In genomic region chr19:16542045-16542893, GRCh38 we compare ENCODE assay signal across 1 cellular context.
TF ChIP-seq lines count a peak whose summit lies in the region.

TSS of gene CHERP (minus strand) at chr19:16542437. CDS start at chr19:16542378, 59 bp downstream.

TF ChIP-seq in HepG2, 621 proteins besides CTCF, POLR2A, EP300 and RAD21 (continued from another document and continues in another):
- TF ChIP-seq ZNF318 (CRISPR knock-in tag; IDR thresholded peaks at IDR 0.05) (no peak), CREB1 (IDR thresholded peaks at IDR 0.05) (peak; percentile 25; the same call in 1 of the 2 replicates), CREB1 (CRISPR knock-in tag; IDR thresholded peaks at IDR 0.05) (peak; percentile 72), ZNF776 (CRISPR knock-in tag; IDR thresholded peaks at IDR 0.05) (no peak), ZNF629 (CRISPR knock-in tag; conservative IDR thresholded peaks at IDR 0.05) (no peak), HBP1 (CRISPR knock-in tag; IDR thresholded peaks at IDR 0.05; ENCODE audit: low read depth) (peak; percentile 39), TRAFD1 (CRISPR knock-in tag; IDR thresholded peaks at IDR 0.05; ENCODE audit: borderline replicate concordance) (no peak; the same call in 1 of the 2 replicates), ZNF75D (CRISPR knock-in tag; IDR thresholded peaks at IDR 0.05; ENCODE audit: borderline replicate concordance) (no peak), ELK4 (CRISPR knock-in tag; IDR thresholded peaks at IDR 0.05; ENCODE audit: borderline replicate concordance) (peak; percentile 58; the same call in 1 of the 2 replicates), KDM1A (CRISPR knock-in tag; IDR thresholded peaks at IDR 0.05) (no peak), NR3C1 (CRISPR knock-in tag; IDR thresholded peaks at IDR 0.05) (no peak), CHD2 (IDR thresholded peaks at IDR 0.05; ENCODE audit: low read depth, low read length) (peak; percentile 90), SP1 (IDR thresholded peaks at IDR 0.05) (no peak), SP1 (CRISPR knock-in tag; IDR thresholded peaks at IDR 0.05) (peak; percentile 31), ZNF264 (CRISPR knock-in tag; IDR thresholded peaks at IDR 0.05) (no peak), ZNF563 (CRISPR knock-in tag; IDR thresholded peaks at IDR 0.05) (peak; percentile 66), CREBL2 (CRISPR knock-in tag; IDR thresholded peaks at IDR 0.05; ENCODE audit: borderline replicate concordance) (no peak; the same call in 1 of the 2 replicates), DPF2 (CRISPR knock-in tag; IDR thresholded peaks at IDR 0.05; ENCODE audit: borderline replicate concordance, low read depth) (no peak), ZBTB7A (CRISPR knock-in tag; IDR thresholded peaks at IDR 0.05) (0 out of 2 replicates have a peak, but pooled peaks have one; percentile 9), KDM4B (CRISPR knock-in tag; IDR thresholded peaks at IDR 0.05) (peak; percentile 4; the same call in 1 of the 2 replicates), ZFP82 (CRISPR knock-in tag; IDR thresholded peaks at IDR 0.05; ENCODE audit: borderline replicate concordance) (peak; percentile 56; the same call in 1 of the 2 replicates), TEAD2 (CRISPR knock-in tag; IDR thresholded peaks at IDR 0.05) (no peak), E2F1 (CRISPR knock-in tag; IDR thresholded peaks at IDR 0.05) (peak; percentile 98), ZFP36L1 (CRISPR knock-in tag; IDR thresholded peaks at IDR 0.05) (peak; percentile 76), ZNF646 (CRISPR knock-in tag; IDR thresholded peaks at IDR 0.05) (no peak), ZNF773 (CRISPR knock-in tag; IDR thresholded peaks at IDR 0.05; ENCODE audit: borderline replicate concordance) (0 out of 2 replicates have a peak, but pooled peaks have one; percentile 68), NFYB (CRISPR knock-in tag; IDR thresholded peaks at IDR 0.05) (peak; percentile 29; the same call in 1 of the 2 replicates), SALL2 (CRISPR knock-in tag; IDR thresholded peaks at IDR 0.05) (peak; percentile 80; the same call in 1 of the 2 replicates), ZUFSP (CRISPR knock-in tag; IDR thresholded peaks at IDR 0.05; ENCODE audit: borderline replicate concordance) (no peak), ZBTB8A (CRISPR knock-in tag; IDR thresholded peaks at IDR 0.05; ENCODE audit: borderline replicate concordance, low read depth) (no peak), ZNF329 (CRISPR knock-in tag; IDR thresholded peaks at IDR 0.05; ENCODE audit: low read depth) (peak; percentile 17; the same call in 1 of the 2 replicates), HMG20B (CRISPR knock-in tag; conservative IDR thresholded peaks at IDR 0.05) (no peak), ZFP62 (CRISPR knock-in tag; IDR thresholded peaks at IDR 0.05) (no peak), ZNF878 (CRISPR knock-in tag; IDR thresholded peaks at IDR 0.05) (peak; percentile 62; the same call in 1 of the 2 replicates)
